Comparison of ENCODE assay signal across 1 cellular context in the genomic region with DNA sequence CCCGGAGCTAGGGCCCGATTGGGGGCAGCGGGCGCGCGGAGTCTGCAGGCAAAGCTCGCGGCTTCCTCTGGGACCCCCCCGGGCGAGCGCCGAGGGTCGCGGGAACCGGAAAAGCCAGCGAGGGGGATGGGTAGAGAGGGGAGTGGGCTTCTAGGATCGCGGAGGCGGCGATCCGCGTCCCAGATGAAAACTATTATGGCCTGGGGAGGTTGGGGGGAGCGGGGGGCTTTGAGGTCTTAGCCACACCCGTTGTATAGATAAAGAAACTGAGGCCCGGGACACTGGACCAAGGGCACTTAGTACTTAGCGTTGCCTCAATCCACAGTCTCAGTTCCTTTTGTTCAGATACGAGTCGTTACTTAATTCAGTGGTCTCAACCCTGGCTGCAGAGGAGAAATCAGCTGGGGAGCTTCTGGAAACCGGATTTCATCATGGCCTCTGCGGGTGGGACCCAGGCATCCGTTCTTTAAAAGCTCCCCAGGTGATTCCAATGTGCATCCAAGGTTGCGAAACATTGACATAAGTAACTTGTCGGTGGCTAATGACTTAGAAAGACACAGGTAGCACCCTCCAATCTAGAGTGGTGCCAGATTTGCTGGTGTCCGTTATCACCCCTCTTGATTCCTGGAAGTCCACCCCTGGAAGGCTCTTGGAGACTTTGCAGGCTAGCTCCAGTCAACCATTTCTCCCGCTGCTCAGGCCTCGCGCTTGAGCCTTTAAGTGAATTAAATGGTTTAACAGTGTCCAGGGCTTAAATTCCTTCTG.
A peak's percentile ranks its signal among the peaks of the same experiment; 100 is the strongest.
TF ChIP-seq lines count a peak whose summit lies in the region.

No MANE protein-coding gene starts in this region.

TF ChIP-seq in HEK293, 187 proteins besides CTCF, POLR2A, EP300 and RAD21 (continued from another document):
- TF ChIP-seq BCL6B (tag by site-specific recombination; IDR thresholded peaks at IDR 0.05) (peak; percentile 94), ZNF585B (tag by site-specific recombination; IDR thresholded peaks at IDR 0.05) (no peak), ZNF518A (tag by site-specific recombination; conservative IDR thresholded peaks at IDR 0.05; ENCODE audit: low read depth) (no peak), ZNF747 (tag by site-specific recombination; IDR thresholded peaks at IDR 0.05) (no peak), ZNF76 (tag by site-specific recombination; IDR thresholded peaks at IDR 0.05; ENCODE audit: borderline replicate concordance, low read depth) (peak; percentile 25; the same call in 1 of the 2 replicates), ZNF174 (tag by site-specific recombination; IDR thresholded peaks at IDR 0.05) (no peak), KLF16 (tag by site-specific recombination; IDR thresholded peaks at IDR 0.05) (no peak), IKZF3 (tag by site-specific recombination; IDR thresholded peaks at IDR 0.05) (peak; percentile 57; the same call in 1 of the 2 replicates), ZNF214 (tag by site-specific recombination; IDR thresholded peaks at IDR 0.05; ENCODE audit: borderline replicate concordance) (no peak), HOXC10 (CRISPR knock-in tag; IDR thresholded peaks at IDR 0.05) (no peak), BCL11B (tag by site-specific recombination; IDR thresholded peaks at IDR 0.05; ENCODE audit: low read depth) (no peak), MEIS1 (CRISPR knock-in tag; IDR thresholded peaks at IDR 0.05; ENCODE audit: borderline replicate concordance) (no peak), ZNF19 (tag by site-specific recombination; IDR thresholded peaks at IDR 0.05; ENCODE audit: low read depth) (no peak), ZFHX2 (tag by site-specific recombination; conservative IDR thresholded peaks at IDR 0.05) (no peak), OVOL3 (tag by site-specific recombination; IDR thresholded peaks at IDR 0.05) (no peak), ZNF660 (tag by site-specific recombination; IDR thresholded peaks at IDR 0.05) (no peak), ZNF530 (tag by site-specific recombination; IDR thresholded peaks at IDR 0.05; ENCODE audit: low read depth) (no peak), ZNF658 (tag by site-specific recombination; IDR thresholded peaks at IDR 0.05) (no peak), SETDB1 (IDR thresholded peaks at IDR 0.05; ENCODE audit: insufficient read length, low read length) (no peak), ZNF426 (tag by site-specific recombination; IDR thresholded peaks at IDR 0.05) (no peak), REST (tag by site-specific recombination; IDR thresholded peaks at IDR 0.05) (no peak), ZNF624 (tag by site-specific recombination; IDR thresholded peaks at IDR 0.05) (no peak)
- TF ChIP-seq, protein P1, sequence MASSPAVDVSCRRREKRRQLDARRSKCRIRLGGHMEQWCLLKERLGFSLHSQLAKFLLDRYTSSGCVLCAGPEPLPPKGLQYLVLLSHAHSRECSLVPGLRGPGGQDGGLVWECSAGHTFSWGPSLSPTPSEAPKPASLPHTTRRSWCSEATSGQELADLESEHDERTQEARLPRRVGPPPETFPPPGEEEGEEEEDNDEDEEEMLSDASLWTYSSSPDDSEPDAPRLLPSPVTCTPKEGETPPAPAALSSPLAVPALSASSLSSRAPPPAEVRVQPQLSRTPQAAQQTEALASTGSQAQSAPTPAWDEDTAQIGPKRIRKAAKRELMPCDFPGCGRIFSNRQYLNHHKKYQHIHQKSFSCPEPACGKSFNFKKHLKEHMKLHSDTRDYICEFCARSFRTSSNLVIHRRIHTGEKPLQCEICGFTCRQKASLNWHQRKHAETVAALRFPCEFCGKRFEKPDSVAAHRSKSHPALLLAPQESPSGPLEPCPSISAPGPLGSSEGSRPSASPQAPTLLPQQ (tag by site-specific recombination; IDR thresholded peaks at IDR 0.05), result peak; percentile 83
- TF ChIP-seq, protein P2, sequence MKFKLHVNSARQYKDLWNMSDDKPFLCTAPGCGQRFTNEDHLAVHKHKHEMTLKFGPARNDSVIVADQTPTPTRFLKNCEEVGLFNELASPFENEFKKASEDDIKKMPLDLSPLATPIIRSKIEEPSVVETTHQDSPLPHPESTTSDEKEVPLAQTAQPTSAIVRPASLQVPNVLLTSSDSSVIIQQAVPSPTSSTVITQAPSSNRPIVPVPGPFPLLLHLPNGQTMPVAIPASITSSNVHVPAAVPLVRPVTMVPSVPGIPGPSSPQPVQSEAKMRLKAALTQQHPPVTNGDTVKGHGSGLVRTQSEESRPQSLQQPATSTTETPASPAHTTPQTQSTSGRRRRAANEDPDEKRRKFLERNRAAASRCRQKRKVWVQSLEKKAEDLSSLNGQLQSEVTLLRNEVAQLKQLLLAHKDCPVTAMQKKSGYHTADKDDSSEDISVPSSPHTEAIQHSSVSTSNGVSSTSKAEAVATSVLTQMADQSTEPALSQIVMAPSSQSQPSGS (tag by site-specific recombination; IDR thresholded peaks at IDR 0.05; ENCODE audit: low read depth), result 0 out of 2 replicates have a peak, but pooled peaks have one; percentile 35
- TF ChIP-seq, protein P3, sequence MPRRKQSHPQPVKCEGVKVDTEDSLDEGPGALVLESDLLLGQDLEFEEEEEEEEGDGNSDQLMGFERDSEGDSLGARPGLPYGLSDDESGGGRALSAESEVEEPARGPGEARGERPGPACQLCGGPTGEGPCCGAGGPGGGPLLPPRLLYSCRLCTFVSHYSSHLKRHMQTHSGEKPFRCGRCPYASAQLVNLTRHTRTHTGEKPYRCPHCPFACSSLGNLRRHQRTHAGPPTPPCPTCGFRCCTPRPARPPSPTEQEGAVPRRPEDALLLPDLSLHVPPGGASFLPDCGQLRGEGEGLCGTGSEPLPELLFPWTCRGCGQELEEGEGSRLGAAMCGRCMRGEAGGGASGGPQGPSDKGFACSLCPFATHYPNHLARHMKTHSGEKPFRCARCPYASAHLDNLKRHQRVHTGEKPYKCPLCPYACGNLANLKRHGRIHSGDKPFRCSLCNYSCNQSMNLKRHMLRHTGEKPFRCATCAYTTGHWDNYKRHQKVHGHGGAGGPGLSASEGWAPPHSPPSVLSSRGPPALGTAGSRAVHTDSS (tag by site-specific recombination; IDR thresholded peaks at IDR 0.05), result no peak
- TF ChIP-seq, protein P4, sequence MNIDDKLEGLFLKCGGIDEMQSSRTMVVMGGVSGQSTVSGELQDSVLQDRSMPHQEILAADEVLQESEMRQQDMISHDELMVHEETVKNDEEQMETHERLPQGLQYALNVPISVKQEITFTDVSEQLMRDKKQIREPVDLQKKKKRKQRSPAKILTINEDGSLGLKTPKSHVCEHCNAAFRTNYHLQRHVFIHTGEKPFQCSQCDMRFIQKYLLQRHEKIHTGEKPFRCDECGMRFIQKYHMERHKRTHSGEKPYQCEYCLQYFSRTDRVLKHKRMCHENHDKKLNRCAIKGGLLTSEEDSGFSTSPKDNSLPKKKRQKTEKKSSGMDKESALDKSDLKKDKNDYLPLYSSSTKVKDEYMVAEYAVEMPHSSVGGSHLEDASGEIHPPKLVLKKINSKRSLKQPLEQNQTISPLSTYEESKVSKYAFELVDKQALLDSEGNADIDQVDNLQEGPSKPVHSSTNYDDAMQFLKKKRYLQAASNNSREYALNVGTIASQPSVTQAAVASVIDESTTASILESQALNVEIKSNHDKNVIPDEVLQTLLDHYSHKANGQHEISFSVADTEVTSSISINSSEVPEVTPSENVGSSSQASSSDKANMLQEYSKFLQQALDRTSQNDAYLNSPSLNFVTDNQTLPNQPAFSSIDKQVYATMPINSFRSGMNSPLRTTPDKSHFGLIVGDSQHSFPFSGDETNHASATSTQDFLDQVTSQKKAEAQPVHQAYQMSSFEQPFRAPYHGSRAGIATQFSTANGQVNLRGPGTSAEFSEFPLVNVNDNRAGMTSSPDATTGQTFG (tag by site-specific recombination; IDR thresholded peaks at IDR 0.05; ENCODE audit: borderline replicate concordance), result no peak
